In genomic region chr11:27440090-27440489, GRCh38 we compare ENCODE assay signal across 19 cellular contexts. TPM values are rescaled to one million over a fixed set of nuclear protein-coding genes. Genes with fewer than 3 reads are reported as not detected.
A peak's percentile ranks its signal among the peaks of the same experiment; 100 is the strongest.
DNase-seq lines count a peak whose midpoint lies in the region; ATAC-seq and TF ChIP-seq lines count a peak whose summit lies in the region.
"Had no signal": no experiment of that assay in that cellular context is flagged by ENCODE, and none has a peak within 500 bp of the region (broad histone marks: within the 10 kb centered on the region; RNA-seq: fewer than 3 reads in every experiment).

No MANE protein-coding gene starts in this region.

- DNase-seq in NCI-H82 (lab: John Stamatoyannopoulos, UW), result peak; percentile 14
- no peak for DNase-seq in NCI-H82 treated with DMSO at 0.1 percent for 48 hours (lab: John Stamatoyannopoulos, UW; ENCODE audit: unreplicated experiment)
- DNase-seq in NCI-H2107 (lab: John Stamatoyannopoulos, UW), result peak; percentile 67
- DNase-seq in SJCRH30, result peak; percentile 81 to 92
- DNase-seq in GM13976 (ENCODE audit: low spot score), result no peak
- no peak for DNase-seq in immature natural killer cell
- DNase-seq: 8988T, KBM-7, MV-4-11, NCI-H1105, NCI-H1694, NCI-H2029 treated with DMSO at 0.1 percent for 48 hours, NCI-H446, NCI-H526 treated with DMSO at 0.1 percent for 48 hours, SIG-M5, T-helper 2 cell had no signal

- in situ Hi-C loops in GM13976 (cut with MboI; ENCODE audit: low sequenced_read_pairs, unreplicated experiment), result no loop called here

- H3K4me3 ChIP-seq in SJCRH30, result no peak overlapping the region

- peaks cover 0 to 5% (median 2%) of the 10 kb centered on the region in 3 donors for H3K27me3 Mint-ChIP-seq in immature natural killer cell (ENCODE audit: low read depth in 3 of 3)

- no peaks in the 10 kb centered on the region for H3K4me1 Mint-ChIP-seq in immature natural killer cell

- H3K4me1 ChIP-seq in SJCRH30, result peaks cover 41% of the 10 kb centered on the region

- H3K36me3 Mint-ChIP-seq in immature natural killer cell, result no peaks in the 10 kb centered on the region

- H3K27ac ChIP-seq in SJCRH30, result peak overlapping the region; percentile 71

- H3K36me3 ChIP-seq in SJCRH30, result no peaks in the 10 kb centered on the region

- no peaks in the 10 kb centered on the region for H3K9me3 ChIP-seq in SJCRH30 (replicated peaks)

- no peak for TF ChIP-seq CTCF in GM13976 (IDR thresholded peaks at IDR 0.05; ENCODE audit: borderline replicate concordance, control extremely low read depth, extremely low read depth, insufficient read depth, missing control alignments)

- peaks cover 0 to 1% (median 0%) of the 10 kb centered on the region in 6 donors for H3K9me3 Mint-ChIP-seq in immature natural killer cell

- H3K27me3 ChIP-seq in SJCRH30, result no peaks in the 10 kb centered on the region

- ATAC-seq in HG02981 (IDR thresholded peaks at IDR 0.05; ENCODE audit: unreplicated experiment), result no peak
- ATAC-seq in GM18519 (IDR thresholded peaks at IDR 0.05; ENCODE audit: low FRiP score, unreplicated experiment), result no peak
- ATAC-seq: SK-N-SH treated with all-trans-retinoic acid at 6 μM for 48 hours had no signal

- no peak overlapping the region for H3K27ac Mint-ChIP-seq in immature natural killer cell

- no peak overlapping the region for H3K4me3 Mint-ChIP-seq in immature natural killer cell

RNA-seq across cellular contexts. Expression of gene LGR4, which starts 32.5 kb away (rescaled TPM):
- total RNA-seq in SJCRH30 (2014; rRNA removed; shearing (Covaris generic)), result 40.0 and 44.2 TPM in 2 replicates
- polyA plus RNA-seq in immature natural killer cell, result under 1 TPM in 1 of 3 donors, not detected in 2; 0.51 TPM

Comparison
In these comparisons a context has a peak if more than half of its experiments do, and no peak if none do; other contexts are left out.
1. DNase-seq: peak in NCI-H82 (single experiment), NCI-H2107 (single experiment) and SJCRH30 (2 of 2); none in NCI-H82 treated with DMSO at 0.1 percent for 48 hours (single experiment), GM13976 (single experiment) and immature natural killer cell (0 of 3).